ENCODE assay signal across 9 cellular contexts in genomic region chr2:705971-706511, GRCh38. TPM values are rescaled to one million over a fixed set of nuclear protein-coding genes. Genes with fewer than 3 reads are reported as not detected.
DNase-seq lines count a peak whose midpoint lies in the region; ATAC-seq and TF ChIP-seq lines count a peak whose summit lies in the region.
"Had no signal": no experiment of that assay in that cellular context is flagged by ENCODE, and none has a peak within 500 bp of the region (broad histone marks: within the 10 kb centered on the region; RNA-seq: fewer than 3 reads in every experiment).

No MANE protein-coding gene starts in this region.

- H3K27ac Mint-ChIP-seq in activated CD8-positive, alpha-beta T cell treated with anti-CD3 and anti-CD28 coated beads for 36 hours: no peak overlapping the region
- H3K27ac Mint-ChIP-seq in activated CD8-positive, alpha-beta T cell treated with anti-CD3 and anti-CD28 coated beads, Interleukin-2, amount 10 ng/mL, durations not matched to agents 7 days and 5 days: no peak overlapping the region

- H3K4me1 Mint-ChIP-seq in activated CD8-positive, alpha-beta T cell treated with anti-CD3 and anti-CD28 coated beads for 36 hours (ENCODE audit: low read depth): peaks cover 11% of the 10 kb centered on the region
- H3K4me1 Mint-ChIP-seq in activated CD8-positive, alpha-beta T cell treated with anti-CD3 and anti-CD28 coated beads, Interleukin-2, amount 10 ng/mL, durations not matched to agents 7 days and 5 days (ENCODE audit: low read depth): peaks cover 2% of the 10 kb centered on the region

- CTCF ChIA-PET in activated CD8-positive, alpha-beta T cell treated with anti-CD3 and anti-CD28 coated beads for 36 hours (lab: Charles Lee): interaction anchor here (1.6 kb wide), 1 partner anchor 10 kb away, joined by 5 read pairs; no protein-coding TSS in a partner anchor
- CTCF ChIA-PET in activated CD8-positive, alpha-beta T cell treated with anti-CD3 and anti-CD28 coated beads, Interleukin-2, amount 10 ng/mL, durations not matched to agents 7 days and 5 days (lab: Charles Lee): no interaction called here

- H3K36me3 Mint-ChIP-seq in activated CD8-positive, alpha-beta T cell treated with anti-CD3 and anti-CD28 coated beads for 36 hours (ENCODE audit: low read depth): no peaks in the 10 kb centered on the region
- no peaks in the 10 kb centered on the region for H3K36me3 Mint-ChIP-seq in activated CD8-positive, alpha-beta T cell treated with anti-CD3 and anti-CD28 coated beads, Interleukin-2, amount 10 ng/mL, durations not matched to agents 7 days and 5 days (ENCODE audit: low read depth)

- no peak for TF ChIP-seq CTCF in activated CD8-positive, alpha-beta T cell treated with anti-CD3 and anti-CD28 coated beads for 36 hours (IDR thresholded peaks at IDR 0.05)
- TF ChIP-seq CTCF in dorsolateral prefrontal cortex (IDR thresholded peaks at IDR 0.05 in 54 of 56, conservative IDR thresholded peaks at IDR 0.05 in 2 of 56; ENCODE audit: low read depth in 1 of 56, partially characterized antibody in 56 of 56): no peak

- peaks cover 3% of the 10 kb centered on the region for H3K9me3 Mint-ChIP-seq in activated CD8-positive, alpha-beta T cell treated with anti-CD3 and anti-CD28 coated beads for 36 hours
- H3K9me3 Mint-ChIP-seq in activated CD8-positive, alpha-beta T cell treated with anti-CD3 and anti-CD28 coated beads, Interleukin-2, amount 10 ng/mL, durations not matched to agents 7 days and 5 days (ENCODE audit: insufficient read depth): no peaks in the 10 kb centered on the region

- intact Hi-C loops in activated CD8-positive, alpha-beta T cell treated with anti-CD3 and anti-CD28 coated beads for 36 hours (cut with micrococcal nuclease): no loop called here
- intact Hi-C loops in dorsolateral prefrontal cortex (cut with DNase I): no loop called here

- no peak overlapping the region for H3K27ac ChIP-seq in dorsolateral prefrontal cortex
- H3K27ac ChIP-seq: neutrophil had no signal

- peak; percentile 40 for DNase-seq in activated CD8-positive, alpha-beta T cell treated with anti-CD3 and anti-CD28 coated beads for 36 hours
- DNase-seq in activated CD8-positive, alpha-beta T cell treated with anti-CD3 and anti-CD28 coated beads, Interleukin-2, amount 10 ng/mL, durations not matched to agents 7 days and 5 days: no peak
- peak; percentile 25 to 35 for DNase-seq in stimulated activated CD4-positive, alpha-beta T cell treated with anti-CD3 and anti-CD28 coated beads, Interleukin-2, amount 100 ng/mL, for 24 hours
- DNase-seq in dorsolateral prefrontal cortex (no peak), midbrain (lab: John Stamatoyannopoulos, UW) (no peak)
- DNase-seq in effector CD4-positive, alpha-beta T cell: no peak

- no peak overlapping the region for H3K4me3 ChIP-seq in dorsolateral prefrontal cortex

- peak; percentile 86 for ATAC-seq in activated CD8-positive, alpha-beta T cell treated with anti-CD3 and anti-CD28 coated beads for 36 hours
- ATAC-seq in activated CD8-positive, alpha-beta T cell treated with anti-CD3 and anti-CD28 coated beads, Interleukin-2, amount 10 ng/mL, durations not matched to agents 7 days and 5 days: no peak
- ATAC-seq in GM21528 (IDR thresholded peaks at IDR 0.05; ENCODE audit: low FRiP score, unreplicated experiment) (peak; percentile 94), HG03159 (IDR thresholded peaks at IDR 0.05; ENCODE audit: unreplicated experiment) (peak; percentile 89)

- H3K4me3 Mint-ChIP-seq in activated CD8-positive, alpha-beta T cell treated with anti-CD3 and anti-CD28 coated beads for 36 hours: no peak overlapping the region
- H3K4me3 Mint-ChIP-seq in activated CD8-positive, alpha-beta T cell treated with anti-CD3 and anti-CD28 coated beads, Interleukin-2, amount 10 ng/mL, durations not matched to agents 7 days and 5 days: no peak overlapping the region

- peaks cover 11% of the 10 kb centered on the region for H3K27me3 Mint-ChIP-seq in activated CD8-positive, alpha-beta T cell treated with anti-CD3 and anti-CD28 coated beads for 36 hours
- H3K27me3 Mint-ChIP-seq in activated CD8-positive, alpha-beta T cell treated with anti-CD3 and anti-CD28 coated beads, Interleukin-2, amount 10 ng/mL, durations not matched to agents 7 days and 5 days (ENCODE audit: low read depth): peaks cover 12% of the 10 kb centered on the region

- no peaks in the 10 kb centered on the region for H3K27me3 ChIP-seq in dorsolateral prefrontal cortex

- POLR2A ChIA-PET in activated CD8-positive, alpha-beta T cell treated with anti-CD3 and anti-CD28 coated beads for 36 hours (lab: Charles Lee): interaction anchor here (0.6 kb wide), 1 partner anchor 28 kb away, joined by 3 read pairs; no protein-coding TSS in a partner anchor
- POLR2A ChIA-PET in activated CD8-positive, alpha-beta T cell treated with anti-CD3 and anti-CD28 coated beads, Interleukin-2, amount 10 ng/mL, durations not matched to agents 7 days and 5 days (lab: Charles Lee): no interaction called here

RNA-seq across cellular contexts. Expression of gene TMEM18, which starts 28.8 kb away (rescaled TPM):
- total RNA-seq in activated CD8-positive, alpha-beta T cell treated with anti-CD3 and anti-CD28 coated beads for 36 hours: 10 to 100 TPM; 34.0 to 34.6 TPM
- total RNA-seq in activated CD8-positive, alpha-beta T cell treated with anti-CD3 and anti-CD28 coated beads, Interleukin-2, amount 10 ng/mL, durations not matched to agents 7 days and 5 days: 10 to 100 TPM; 31.1 to 32.0 TPM
- 10 to 100 TPM in 118 of 120 experiments, 1 to 10 TPM in 2; 7.8 to 32.4 (median 21.4) TPM for total RNA-seq in dorsolateral prefrontal cortex

Comparison
In these comparisons a context has a peak if more than half of its experiments do, and no peak if none do; other contexts are left out.
1. DNase-seq: peak in activated CD8-positive, alpha-beta T cell treated with anti-CD3 and anti-CD28 coated beads for 36 hours (single experiment) and stimulated activated CD4-positive, alpha-beta T cell treated with anti-CD3 and anti-CD28 coated beads, Interleukin-2, amount 100 ng/mL, for 24 hours (2 of 2); none in activated CD8-positive, alpha-beta T cell treated with anti-CD3 and anti-CD28 coated beads, Interleukin-2, amount 10 ng/mL, durations not matched to agents 7 days and 5 days (single experiment), dorsolateral prefrontal cortex (0 of 10), effector CD4-positive, alpha-beta T cell (single experiment) and midbrain (single experiment).